8 cellular contexts compared by ENCODE assay signal in the genomic region with DNA sequence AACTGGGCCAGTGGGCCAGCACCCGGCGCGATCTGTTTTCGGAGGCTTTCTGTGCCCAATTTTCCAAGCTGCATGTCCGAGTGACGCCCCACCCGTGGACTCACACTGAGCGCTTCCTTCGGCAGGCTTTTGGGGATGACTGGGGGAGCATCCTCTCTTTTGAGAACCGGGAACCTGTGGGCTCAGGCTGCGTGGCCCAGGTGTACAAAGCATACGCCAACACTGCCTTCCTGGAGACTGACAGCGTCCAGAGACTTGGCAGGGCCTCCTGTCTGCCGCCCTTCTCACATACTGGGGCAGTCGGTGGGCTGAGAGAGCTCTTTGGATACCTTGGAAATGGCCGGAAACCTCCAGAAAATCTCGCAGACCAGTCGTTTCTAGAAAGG. TPM values are rescaled to one million over a fixed set of nuclear protein-coding genes. Genes with fewer than 3 reads are reported as not detected.
DNase-seq lines count a peak whose midpoint lies in the region; ATAC-seq, FAIRE-seq and TF ChIP-seq lines count a peak whose summit lies in the region.

No MANE protein-coding gene starts in this region.

- CTCF ChIA-PET in HepG2 (lab: Yijun Ruan, JAX; ENCODE audit: low intra/inter-chr PET ratio, low total read pairs) = no interaction called here

- H3K4me3 Mint-ChIP-seq in T-helper 2 cell treated with Interferon-gamma antibody and Interleukin-4, amounts not matched to agents 5 μg/mL and 100 μg/mL, for 36 hours = peak overlapping the region; percentile 88

- no peak for TF ChIP-seq POLR2A in HepG2 (IDR thresholded peaks at IDR 0.05; ENCODE audit: insufficient read depth in 1 of 2, low read depth in 2 of 2, low read length in 2 of 2)
- TF ChIP-seq POLR2A in thyroid gland (IDR thresholded peaks at IDR 0.05) = no peak

- H3K36me3 ChIP-seq in brain microvascular endothelial cell (replicated peaks) (no peaks in the 10 kb centered on the region), HepG2 (replicated peaks in 1 of 2; ENCODE audit: control insufficient read depth in 1 of 2, insufficient read depth in 2 of 2, low read length in 2 of 2) (no peaks in the 10 kb centered on the region; a peak in 1 of 5 replicates), thyroid gland (no peaks in the 10 kb centered on the region)

- peaks cover 23% of the 10 kb centered on the region for H3K36me3 Mint-ChIP-seq in T-helper 2 cell treated with Interferon-gamma antibody and Interleukin-4, amounts not matched to agents 5 μg/mL and 100 μg/mL, for 36 hours (ENCODE audit: low read depth)

- peak overlapping the region; percentile 83 for H3K4me2 ChIP-seq in HepG2 (ENCODE audit: low read depth, low read length)

- TSS peak; percentile 66 for BruUV-seq in HepG2 (replicated peaks; lab: Mats Ljungman, UMichigan)

- peak overlapping the region; percentile 91 for H3K27ac Mint-ChIP-seq in T-helper 2 cell treated with Interferon-gamma antibody and Interleukin-4, amounts not matched to agents 5 μg/mL and 100 μg/mL, for 36 hours

- H3K27me3 Mint-ChIP-seq in T-helper 2 cell treated with Interferon-gamma antibody and Interleukin-4, amounts not matched to agents 5 μg/mL and 100 μg/mL, for 36 hours (ENCODE audit: low read depth) = peaks cover 5% of the 10 kb centered on the region

- peaks cover 16% of the 10 kb centered on the region for H3K4me1 ChIP-seq in HepG2 (ENCODE audit: insufficient read depth, low read length)
- peaks cover 23 to 27% of the 10 kb centered on the region in 2 donors for H3K4me1 ChIP-seq in thyroid gland

- TF ChIP-seq CTCF in brain microvascular endothelial cell (IDR thresholded peaks at IDR 0.05; ENCODE audit: low read depth, low read length, missing control alignments) (no peak), HepG2 (CRISPR knock-in tag; IDR thresholded peaks at IDR 0.05) (no peak), thyroid gland (IDR thresholded peaks at IDR 0.05) (no peak)

- 91% methylated on average over 18 of the region's 18 CpGs for WGBS in HepG2 (ENCODE audit: low lambda C conversion rate)
- WGBS in thyroid gland, 2 donors = 22 to 38% methylated on average over 8 to 17 of the region's 18 CpGs

- no peak for TF ChIP-seq RAD21 in HepG2 (CRISPR knock-in tag; IDR thresholded peaks at IDR 0.05)

- H3K9ac ChIP-seq in HepG2 (ENCODE audit: insufficient read depth, low read depth, low read length) = no peak overlapping the region

- DNase-seq in T-helper 2 cell treated with Interferon-gamma antibody and Interleukin-4, amounts not matched to agents 5 μg/mL and 100 μg/mL, for 36 hours (ENCODE audit: low spot score) = no peak
- DNase-seq in T-helper 2 cell (no peak), brain microvascular endothelial cell (no peak), HepG2 (ENCODE audit: low spot score) (no peak), thyroid gland (peak in 1 of 2 donors; percentile 25), activated gamma-delta T cell (lab: John Stamatoyannopoulos, UW) (no peak)

- H4K20me1 ChIP-seq in HepG2 (ENCODE audit: insufficient read depth, low read length) = no peaks in the 10 kb centered on the region

- H3K4me3 ChIP-seq in brain microvascular endothelial cell (ENCODE audit: low read depth, low read length) (peak overlapping the region; percentile 62), HepG2 (replicated peaks in 1 of 3; ENCODE audit: insufficient read depth in 1 of 3, low read depth in 2 of 3, low read length in 3 of 3) (peak overlapping the region in 1 of 3 experiments; percentile 78; a peak in 1 of 6 replicates), thyroid gland (replicated peaks in 1 of 3) (peak overlapping the region in 2 of 3 donors; percentile 72 to 73)

- ATAC-seq in HepG2 = no peak
- no peak for ATAC-seq in HG03108 (IDR thresholded peaks at IDR 0.05; ENCODE audit: unreplicated experiment)
- no peak for ATAC-seq in HG03045 (IDR thresholded peaks at IDR 0.05; ENCODE audit: unreplicated experiment)

- H3K79me2 ChIP-seq in HepG2 (ENCODE audit: insufficient read depth, low read length) = no peaks in the 10 kb centered on the region

- H3K9me3 ChIP-seq in HepG2 (ENCODE audit: low read length) = no peaks in the 10 kb centered on the region
- H3K9me3 ChIP-seq in thyroid gland = no peaks in the 10 kb centered on the region

- POLR2A ChIA-PET in HepG2 (lab: Yijun Ruan, JAX) = interaction anchor here (1.4 kb wide), 1 partner anchor 330 kb away, joined by 5 read pairs; no protein-coding TSS in a partner anchor

- intact Hi-C loops in HepG2 (cut with micrococcal nuclease; ENCODE audit: unreplicated experiment) = no loop called here
- intact Hi-C loops in thyroid gland (cut with DNase I) = loop anchor here (10.0 kb wide), 1 partner anchor 341 kb away; the partner anchor contains the start of gene MRPS33

- H3K9me3 Mint-ChIP-seq in T-helper 2 cell treated with Interferon-gamma antibody and Interleukin-4, amounts not matched to agents 5 μg/mL and 100 μg/mL, for 36 hours = no peaks in the 10 kb centered on the region

- H3K27ac ChIP-seq in brain microvascular endothelial cell (no peak overlapping the region), HepG2 (ENCODE audit: extremely low read length, insufficient read depth, low read length) (no peak overlapping the region), thyroid gland (peak overlapping the region; percentile 55 to 96 (median 89))

- FAIRE-seq in HepG2 (lab: Jason Lieb, UNC) = no peak

- H3K27me3 ChIP-seq in brain microvascular endothelial cell (replicated peaks) (no peaks in the 10 kb centered on the region), HepG2 (ENCODE audit: control insufficient read depth in 1 of 2, insufficient read depth in 2 of 2, low read length in 2 of 2) (no peaks in the 10 kb centered on the region), thyroid gland (no peaks in the 10 kb centered on the region)

- no peak overlapping the region for H2AFZ ChIP-seq in HepG2 (ENCODE audit: low read length)

- TF ChIP-seq EP300 in HepG2 (IDR thresholded peaks at IDR 0.05; ENCODE audit: low read depth in 2 of 2, low read length in 2 of 2) (no peak), HepG2 (CRISPR knock-in tag; IDR thresholded peaks at IDR 0.05; ENCODE audit: borderline replicate concordance) (no peak)

- peaks cover 31% of the 10 kb centered on the region for H3K4me1 Mint-ChIP-seq in T-helper 2 cell treated with Interferon-gamma antibody and Interleukin-4, amounts not matched to agents 5 μg/mL and 100 μg/mL, for 36 hours (ENCODE audit: low read depth)

- in situ Hi-C loops in brain microvascular endothelial cell (cut with HindIII; ENCODE audit: low pct_ligation_motif_present, low sequenced_read_pairs) (no loop called here), HepG2 (cut with HindIII; ENCODE audit: extremely low pct_ligation_motif_present, low pct_unique_long_range_greater_than_20kb) (no loop called here)

RNA-seq across cellular contexts. Expression of gene ADCK2, which starts 1.0 kb away (rescaled TPM):
- 13.0 and 18.8 TPM in 2 replicates for total RNA-seq in HepG2 (2016; rRNA removed; fragmentation: Illumina TruSeq; extraction: Trizol)
- total RNA-seq in HepG2 (2016; cell fraction: cytosol; rRNA removed; fragmentation: Illumina TruSeq; extraction: Trizol; ENCODE audit: low read depth) = 11.3 and 12.9 TPM in 2 replicates
- total RNA-seq in HepG2 (2016; cell fraction: insoluble cytoplasmic fraction; rRNA removed; fragmentation: Illumina TruSeq; extraction: Trizol) = 12.9 and 17.0 TPM in 2 replicates
- 21.8 and 27.4 TPM in 2 replicates for total RNA-seq in HepG2 (2016; cell fraction: membrane; rRNA removed; fragmentation: Illumina TruSeq; extraction: Trizol)
- total RNA-seq in HepG2 (2016; cell fraction: nucleus; rRNA removed; fragmentation: Illumina TruSeq; extraction: Trizol) = 9.9 and 12.3 TPM in 2 replicates
- 8.6 and 11.0 TPM in 2 replicates for polyA plus RNA-seq in HepG2 (2011; rRNA removed)
- 9.4 and 11.4 TPM in 2 replicates for polyA plus RNA-seq in HepG2 (2011; cell fraction: cytosol; rRNA removed)
- 6.0 and 7.4 TPM in 2 replicates for polyA plus RNA-seq in HepG2 (2011; cell fraction: nucleus; rRNA removed)
- 9.1 and 12.8 TPM in 2 replicates for polyA plus RNA-seq in HepG2 (2012)
- polyA plus RNA-seq in HepG2 (2016; cell fraction: cytosol; fragmentation: Illumina TruSeq; extraction: Trizol; ENCODE audit: low read depth) = 8.4 and 11.6 TPM in 2 replicates
- 12.7 and 13.0 TPM in 2 replicates for polyA plus RNA-seq in HepG2 (2016; cell fraction: insoluble cytoplasmic fraction; fragmentation: Illumina TruSeq; extraction: Trizol; ENCODE audit: low read depth)
- polyA plus RNA-seq in HepG2 (2016; cell fraction: membrane; fragmentation: Illumina TruSeq; extraction: Trizol; ENCODE audit: low read depth) = 14.0 and 16.5 TPM in 2 replicates
- polyA plus RNA-seq in HepG2 (2016; cell fraction: nucleus; fragmentation: Illumina TruSeq; extraction: Trizol; ENCODE audit: insufficient read depth, low read depth) = 12.7 and 15.1 TPM in 2 replicates
- 16.6 and 21.9 TPM in 2 replicates for polyA minus RNA-seq in HepG2 (2011; rRNA and poly(A)+ RNA removed; ENCODE audit: low replicate concordance)
- polyA minus RNA-seq in HepG2 (2011; cell fraction: cytosol; rRNA and poly(A)+ RNA removed) = 6.9 and 9.1 TPM in 2 replicates
- 5.5 and 6.8 TPM in 2 replicates for polyA minus RNA-seq in HepG2 (2011; cell fraction: nucleus; rRNA and poly(A)+ RNA removed)
- 10 to 100 TPM; 19.9 to 46.1 (median 32.7) TPM for total RNA-seq in thyroid gland

RNA-seq across cellular contexts. Expression of gene NDUFB2, which starts 22.7 kb away (rescaled TPM):
- total RNA-seq in HepG2 (2016; rRNA removed; fragmentation: Illumina TruSeq; extraction: Trizol) (221 and 276 TPM in 2 replicates), thyroid gland (100 to 1,000 TPM; 213 to 955 (median 698) TPM)
- 157 and 214 TPM in 2 replicates for total RNA-seq in HepG2 (2016; cell fraction: cytosol; rRNA removed; fragmentation: Illumina TruSeq; extraction: Trizol; ENCODE audit: low read depth)
- total RNA-seq in HepG2 (2016; cell fraction: insoluble cytoplasmic fraction; rRNA removed; fragmentation: Illumina TruSeq; extraction: Trizol) = 236 and 320 TPM in 2 replicates
- 201 and 247 TPM in 2 replicates for total RNA-seq in HepG2 (2016; cell fraction: membrane; rRNA removed; fragmentation: Illumina TruSeq; extraction: Trizol)
- 67.5 and 90.6 TPM in 2 replicates for total RNA-seq in HepG2 (2016; cell fraction: nucleus; rRNA removed; fragmentation: Illumina TruSeq; extraction: Trizol)
- polyA plus RNA-seq in HepG2 (2011; rRNA removed) = 191 and 206 TPM in 2 replicates
- polyA plus RNA-seq in HepG2 (2011; cell fraction: cytosol; rRNA removed) = 340 and 406 TPM in 2 replicates
- 77.0 and 82.4 TPM in 2 replicates for polyA plus RNA-seq in HepG2 (2011; cell fraction: nucleus; rRNA removed)
- polyA plus RNA-seq in HepG2 (2012) = 92.9 and 110 TPM in 2 replicates
- polyA plus RNA-seq in HepG2 (2016; cell fraction: cytosol; fragmentation: Illumina TruSeq; extraction: Trizol; ENCODE audit: low read depth) = 164 and 220 TPM in 2 replicates
- 232 and 255 TPM in 2 replicates for polyA plus RNA-seq in HepG2 (2016; cell fraction: insoluble cytoplasmic fraction; fragmentation: Illumina TruSeq; extraction: Trizol; ENCODE audit: low read depth)
- polyA plus RNA-seq in HepG2 (2016; cell fraction: membrane; fragmentation: Illumina TruSeq; extraction: Trizol; ENCODE audit: low read depth) = 160 and 191 TPM in 2 replicates
- polyA plus RNA-seq in HepG2 (2016; cell fraction: nucleus; fragmentation: Illumina TruSeq; extraction: Trizol; ENCODE audit: insufficient read depth, low read depth) = 139 and 150 TPM in 2 replicates
- 49.6 and 83.1 TPM in 2 replicates for polyA minus RNA-seq in HepG2 (2011; rRNA and poly(A)+ RNA removed; ENCODE audit: low replicate concordance)
- 18.0 and 25.3 TPM in 2 replicates for polyA minus RNA-seq in HepG2 (2011; cell fraction: cytosol; rRNA and poly(A)+ RNA removed)
- polyA minus RNA-seq in HepG2 (2011; cell fraction: nucleus; rRNA and poly(A)+ RNA removed) = 15.2 and 16.7 TPM in 2 replicates

RNA-seq across cellular contexts. Expression of gene DENND2A, which starts 33.1 kb away (rescaled TPM):
- total RNA-seq in HepG2 (2016; rRNA removed; fragmentation: Illumina TruSeq; extraction: Trizol) = not detected in 2 replicates
- total RNA-seq in HepG2 (2016; cell fraction: cytosol; rRNA removed; fragmentation: Illumina TruSeq; extraction: Trizol; ENCODE audit: low read depth) = 0.09 and 0.10 TPM in 2 replicates
- not detected in 2 replicates for total RNA-seq in HepG2 (2016; cell fraction: insoluble cytoplasmic fraction; rRNA removed; fragmentation: Illumina TruSeq; extraction: Trizol)
- total RNA-seq in HepG2 (2016; cell fraction: membrane; rRNA removed; fragmentation: Illumina TruSeq; extraction: Trizol) = not detected in 2 replicates
- total RNA-seq in HepG2 (2016; cell fraction: nucleus; rRNA removed; fragmentation: Illumina TruSeq; extraction: Trizol) = not detected in 2 replicates
- 0.12 TPM in 1 of 2 replicates, not detected in the other for polyA plus RNA-seq in HepG2 (2011; rRNA removed)
- 0.05 TPM in 1 of 2 replicates, not detected in the other for polyA plus RNA-seq in HepG2 (2011; cell fraction: cytosol; rRNA removed)
- polyA plus RNA-seq in HepG2 (2011; cell fraction: nucleus; rRNA removed) = not detected in 2 replicates
- polyA plus RNA-seq in HepG2 (2012) = 0.04 and 0.13 TPM in 2 replicates
- polyA plus RNA-seq in HepG2 (2016; cell fraction: cytosol; fragmentation: Illumina TruSeq; extraction: Trizol; ENCODE audit: low read depth) = 0.02 TPM in 1 of 2 replicates, not detected in the other
- not detected in 2 replicates for polyA plus RNA-seq in HepG2 (2016; cell fraction: insoluble cytoplasmic fraction; fragmentation: Illumina TruSeq; extraction: Trizol; ENCODE audit: low read depth)
- polyA plus RNA-seq in HepG2 (2016; cell fraction: membrane; fragmentation: Illumina TruSeq; extraction: Trizol; ENCODE audit: low read depth) = not detected in 2 replicates
- polyA plus RNA-seq in HepG2 (2016; cell fraction: nucleus; fragmentation: Illumina TruSeq; extraction: Trizol; ENCODE audit: insufficient read depth, low read depth) = not detected in 2 replicates
- not detected in 2 replicates for polyA minus RNA-seq in HepG2 (2011; rRNA and poly(A)+ RNA removed; ENCODE audit: low replicate concordance)
- not detected in 2 replicates for polyA minus RNA-seq in HepG2 (2011; cell fraction: cytosol; rRNA and poly(A)+ RNA removed)
- not detected in 2 replicates for polyA minus RNA-seq in HepG2 (2011; cell fraction: nucleus; rRNA and poly(A)+ RNA removed)
- total RNA-seq in thyroid gland = 10 to 100 TPM in 1 of 4 donors, 1 to 10 TPM in 3; 2.0 to 10.9 (median 5.1) TPM

Comparison
In these comparisons a context has a peak if more than half of its experiments do, and no peak if none do; other contexts are left out.
1. H3K27ac ChIP-seq: peak in thyroid gland (3 of 3); none in brain microvascular endothelial cell (single experiment) and HepG2 (single experiment).